8 cellular contexts compared by ENCODE assay signal in genomic region chr11:61827573-61828378, GRCh38. TPM values are rescaled to one million over a fixed set of nuclear protein-coding genes. Genes with fewer than 3 reads are reported as not detected.
DNase-seq lines count a peak whose midpoint lies in the region; ATAC-seq and TF ChIP-seq lines count a peak whose summit lies in the region.

FADS2 (plus strand) TSS chr11:61828300; CDS start chr11:61828391, 91 bp downstream.

- in situ Hi-C loops in endometrial microvascular endothelial cells (cut with HindIII; ENCODE audit: inconsistent ontology term, low pct_unique_long_range_greater_than_20kb, low sequenced_read_pairs): no loop called here

- peak within 1 kb of the TSS; percentile 100 for H3K56ac ChIP-seq in mesendoderm (ENCODE audit: low read length)

- H3K18ac ChIP-seq in mesendoderm (ENCODE audit: low read length): peak within 1 kb of the TSS; percentile 83

- H2BK120ac ChIP-seq in mesendoderm (ENCODE audit: low read depth, low read length): peak within 1 kb of the TSS; percentile 84

- H3K9ac ChIP-seq in mesendoderm (ENCODE audit: low read length): peak within 1 kb of the TSS; percentile 100

- H3K79me2 ChIP-seq in mesendoderm (ENCODE audit: control insufficient read depth, insufficient read depth, low read length): peaks cover 46% of the 10 kb centered on the region

- no peak within 1 kb of the TSS for H2BK15ac ChIP-seq in mesendoderm (replicated peaks; ENCODE audit: low read depth)

- H3K23ac ChIP-seq in mesendoderm (ENCODE audit: low read length): peak within 1 kb of the TSS; percentile 97

- H2BK5ac ChIP-seq in mesendoderm (ENCODE audit: low read length): peak within 1 kb of the TSS; percentile 98

- peak within 1 kb of the TSS; percentile 90 for H3K27ac Mint-ChIP-seq in activated CD8-positive, alpha-beta memory T cell treated with anti-CD3 and anti-CD28 coated beads, Interleukin-2, amount 10 ng/mL, durations not matched to agents 7 days and 5 days

- peak within 1 kb of the TSS; percentile 85 for H3K4me3 Mint-ChIP-seq in activated CD8-positive, alpha-beta memory T cell treated with anti-CD3 and anti-CD28 coated beads, Interleukin-2, amount 10 ng/mL, durations not matched to agents 7 days and 5 days

- CTCF ChIA-PET in BJ (lab: Yijun Ruan, JAX): interaction anchor here (0.6 to 4.8 kb wide), 11 partner anchors 8 to 279 kb away, joined by 3 to 22 read pairs (median 4); partner anchors contain the start of genes FADS1 and FADS3
- CTCF ChIA-PET in activated CD8-positive, alpha-beta memory T cell treated with anti-CD3 and anti-CD28 coated beads, Interleukin-2, amount 10 ng/mL, durations not matched to agents 7 days and 5 days (lab: Charles Lee): interaction anchor here (0.6 to 7.4 kb wide), 8 partner anchors 9 to 254 kb away, joined by 3 to 61 read pairs (median 4); partner anchors contain the start of gene FADS1

- peaks cover 43% of the 10 kb centered on the region for H3K4me1 Mint-ChIP-seq in activated CD8-positive, alpha-beta memory T cell treated with anti-CD3 and anti-CD28 coated beads, Interleukin-2, amount 10 ng/mL, durations not matched to agents 7 days and 5 days

- peak; percentile 81 for DNase-seq in BJ (ENCODE audit: low read depth)
- peak; percentile 96 for DNase-seq in NCI-H774 (lab: John Stamatoyannopoulos, UW)
- peak; percentile 94 for DNase-seq in activated CD8-positive, alpha-beta memory T cell treated with anti-CD3 and anti-CD28 coated beads, Interleukin-2, amount 10 ng/mL, durations not matched to agents 7 days and 5 days
- DNase-seq in mesendoderm: peak; percentile 98
- DNase-seq in stimulated activated CD8-positive, alpha-beta memory T cell treated with anti-CD3 and anti-CD28 coated beads, Interleukin-15, amount 100 ng/mL, for 24 hours (ENCODE audit: low read depth): peak; percentile 26

- TF ChIP-seq CTCF in BJ (IDR thresholded peaks at IDR 0.05; ENCODE audit: insufficient read depth, low read depth, low read length): peak; percentile 16; the same call in 1 of the 2 replicates

- peaks cover 24% of the 10 kb centered on the region for H3K79me1 ChIP-seq in mesendoderm (ENCODE audit: low read length)

- H3K4me3 ChIP-seq in BJ (ENCODE audit: low read depth, low read length): peak within 1 kb of the TSS; percentile 82
- peak within 1 kb of the TSS; percentile 98 for H3K4me3 ChIP-seq in mesendoderm (ENCODE audit: low read length)

- no peaks in the 10 kb centered on the region for H3K9me3 Mint-ChIP-seq in activated CD8-positive, alpha-beta memory T cell treated with anti-CD3 and anti-CD28 coated beads, Interleukin-2, amount 10 ng/mL, durations not matched to agents 7 days and 5 days (ENCODE audit: low read depth)

- H3K36me3 ChIP-seq in BJ (ENCODE audit: control insufficient read depth, insufficient read depth, low read length) (peaks cover 2% of the 10 kb centered on the region; the same call in 1 of the 2 replicates), mesendoderm (ENCODE audit: control insufficient read depth, insufficient read depth, low read length) (no peaks in the 10 kb centered on the region)

- H2AK5ac ChIP-seq in mesendoderm (ENCODE audit: low read length): peak within 1 kb of the TSS; percentile 78

- H3K27me3 Mint-ChIP-seq in activated CD8-positive, alpha-beta memory T cell treated with anti-CD3 and anti-CD28 coated beads, Interleukin-2, amount 10 ng/mL, durations not matched to agents 7 days and 5 days: peaks cover 17% of the 10 kb centered on the region

- WGBS in mesendoderm (ENCODE audit: extremely low coverage, insufficient coverage, low lambda C conversion rate): no CpG with 5 or more reads among the region's 83 CpGs

- H3K4ac ChIP-seq in mesendoderm (ENCODE audit: low read depth, low read length): peak within 1 kb of the TSS; percentile 96

- H4K5ac ChIP-seq in mesendoderm (ENCODE audit: low read length): peak within 1 kb of the TSS; percentile 8

- peak within 1 kb of the TSS; percentile 7 for H4K8ac ChIP-seq in mesendoderm (ENCODE audit: low read depth, low read length)

- H3K4me2 ChIP-seq in mesendoderm (ENCODE audit: low read length): peak within 1 kb of the TSS; percentile 98

- ATAC-seq in GM19351 (IDR thresholded peaks at IDR 0.05; ENCODE audit: unreplicated experiment) (peak; percentile 77), HG03460 (IDR thresholded peaks at IDR 0.05; ENCODE audit: unreplicated experiment) (peak; percentile 73)
- peak; percentile 89 for ATAC-seq in activated CD8-positive, alpha-beta memory T cell treated with anti-CD3 and anti-CD28 coated beads, Interleukin-2, amount 10 ng/mL, durations not matched to agents 7 days and 5 days

- H3K36me3 Mint-ChIP-seq in activated CD8-positive, alpha-beta memory T cell treated with anti-CD3 and anti-CD28 coated beads, Interleukin-2, amount 10 ng/mL, durations not matched to agents 7 days and 5 days: peaks cover 19% of the 10 kb centered on the region

- no peaks in the 10 kb centered on the region for H3K27me3 ChIP-seq in BJ (ENCODE audit: control insufficient read depth, insufficient read depth, low read length)
- H3K27me3 ChIP-seq in mesendoderm (ENCODE audit: insufficient read depth, low read length, poor library complexity): no peaks in the 10 kb centered on the region

- H3K27ac ChIP-seq in mesendoderm (ENCODE audit: low read depth, low read length): peak within 1 kb of the TSS; percentile 93

- peaks cover 24% of the 10 kb centered on the region for H3K4me1 ChIP-seq in mesendoderm (ENCODE audit: control insufficient read depth, low read depth, low read length)

- POLR2A ChIA-PET in BJ (lab: Charles Lee): interaction anchor here (0.6 to 1.0 kb wide), 4 partner anchors 13 to 1066 kb away, joined by 3 to 7 read pairs (median 4); no protein-coding TSS in a partner anchor

RNA-seq across cellular contexts. Expression of gene FADS2, which starts in this region (rescaled TPM):
- polyA plus RNA-seq in BJ (2011; rRNA removed): 181 and 327 TPM in 2 replicates
- 242 and 419 TPM in 2 replicates for polyA minus RNA-seq in BJ (2011; rRNA and poly(A)+ RNA removed)
- 100 to 1,000 TPM; 174 to 184 TPM for total RNA-seq in activated CD8-positive, alpha-beta memory T cell treated with anti-CD3 and anti-CD28 coated beads, Interleukin-2, amount 10 ng/mL, durations not matched to agents 7 days and 5 days
- total RNA-seq in endometrial microvascular endothelial cells (ENCODE audit: inconsistent ontology term): 121 TPM
- 493 TPM for polyA plus RNA-seq in mesendoderm (2013, experiment 1 of 2)
- 506 TPM for polyA plus RNA-seq in mesendoderm (2013, experiment 2 of 2)

Comparison
In these comparisons a context has a peak if more than half of its experiments do, and no peak if none do; other contexts are left out.
1. Peak in every context shown above with its lines: DNase-seq, ATAC-seq, H3K4me3 ChIP-seq and H3K27ac ChIP-seq.
2. DNase-seq: peak in every context shown above with its lines; median percentile 98 in mesendoderm; 96 in NCI-H774; 94 in activated CD8-positive, alpha-beta memory T cell treated with anti-CD3 and anti-CD28 coated beads, Interleukin-2, amount 10 ng/mL, durations not matched to agents 7 days and 5 days; 81 in BJ; 26 in stimulated activated CD8-positive, alpha-beta memory T cell treated with anti-CD3 and anti-CD28 coated beads, Interleukin-15, amount 100 ng/mL, for 24 hours.